8 cellular contexts compared by ENCODE assay signal in the genomic region with DNA sequence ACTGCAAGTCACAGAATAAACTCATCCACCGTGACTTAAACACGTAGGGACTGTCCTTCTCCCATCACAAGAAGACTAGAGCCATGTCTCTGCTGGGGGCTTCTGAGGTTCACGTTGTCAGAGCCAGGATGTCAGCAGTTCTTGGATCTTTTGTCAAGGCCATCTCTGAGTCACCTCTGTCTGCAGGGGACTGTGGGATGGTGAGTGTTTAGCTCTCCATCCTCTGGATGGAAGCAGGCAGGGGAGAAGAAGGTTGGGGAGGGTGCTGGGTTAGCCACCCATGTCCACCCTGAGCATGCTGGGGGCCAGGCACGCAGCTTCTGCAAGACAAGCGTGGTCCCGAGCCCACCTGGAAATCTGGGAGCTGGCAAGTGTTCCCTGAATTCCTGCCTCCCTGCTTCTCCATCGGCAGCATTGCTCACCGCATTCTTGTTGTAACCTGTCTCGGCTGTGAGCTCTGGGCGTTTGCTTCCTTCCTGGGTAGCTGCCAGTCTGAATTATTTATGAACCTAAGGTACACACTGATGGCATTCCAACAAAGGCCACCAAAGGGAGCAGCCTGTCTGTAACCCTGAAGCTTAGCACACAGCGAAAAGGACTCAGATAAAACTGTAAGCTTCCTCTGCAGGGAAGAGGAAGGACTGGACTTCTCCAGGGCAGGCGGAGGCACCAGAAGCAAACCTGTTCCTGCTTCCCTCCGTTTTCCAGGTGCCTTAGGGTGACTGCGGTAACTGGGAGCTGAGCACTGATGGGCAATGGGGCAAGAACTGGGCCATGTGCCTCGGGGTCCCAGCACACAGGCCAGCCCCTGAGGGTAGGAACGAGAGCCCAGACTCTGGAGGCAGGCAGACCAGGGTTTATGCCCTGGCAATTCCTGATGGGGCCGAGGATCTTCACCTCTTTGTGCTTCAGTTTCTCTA.
DNase-seq lines count a peak whose midpoint lies in the region; ATAC-seq, FAIRE-seq and TF ChIP-seq lines count a peak whose summit lies in the region.

No MANE protein-coding gene starts in this region.

- peak overlapping the region; percentile 98 for H3K27ac ChIP-seq in hepatocyte
- H3K27ac ChIP-seq in smooth muscle cell (ENCODE audit: low read depth) = peak overlapping the region; percentile 81
- H3K27ac ChIP-seq in adrenal gland = peak overlapping the region in 2 of 5 donors; percentile 73 to 92

- TF ChIP-seq POLR2A in adrenal gland (IDR thresholded peaks at IDR 0.05) = no peak

- H3K9me3 ChIP-seq in hepatocyte (ENCODE audit: low read depth) (no peaks in the 10 kb centered on the region), smooth muscle cell (replicated peaks; ENCODE audit: low read depth) (no peaks in the 10 kb centered on the region), adrenal gland (replicated peaks in 1 of 3) (no peaks in the 10 kb centered on the region)

- no peak for ATAC-seq in GM18907 (IDR thresholded peaks at IDR 0.05; ENCODE audit: unreplicated experiment)

- peaks cover 5% of the 10 kb centered on the region for H3F3A ChIP-seq in smooth muscle cell (ENCODE audit: low read depth)

- H3K9me2 ChIP-seq in hepatocyte (replicated peaks; ENCODE audit: insufficient read depth) = no peaks in the 10 kb centered on the region

- peak; percentile 89 for FAIRE-seq in RCC 7860 (lab: Jason Lieb, UNC)

- DNase-seq in HT1080 (ENCODE audit: low read depth) (peak; percentile 60), RCC 7860 (ENCODE audit: low spot score) (peak; percentile 95), hepatocyte (ENCODE audit: low spot score) (peak; percentile 83), smooth muscle cell (lab: John Stamatoyannopoulos, UW; ENCODE audit: unreplicated experiment) (no peak), adrenal gland (no peak), hippocampal formation (lab: John Stamatoyannopoulos, UW) (no peak)
- no peak for DNase-seq in effector CD8-positive, alpha-beta T cell (lab: John Stamatoyannopoulos, UW)

- no peak overlapping the region for H3K4me3 ChIP-seq in hepatocyte
- H3K4me3 ChIP-seq in smooth muscle cell = no peak overlapping the region
- no peak overlapping the region for H3K4me3 ChIP-seq in adrenal gland

- H3K79me2 ChIP-seq in hepatocyte (no peaks in the 10 kb centered on the region), smooth muscle cell (ENCODE audit: low read depth) (no peaks in the 10 kb centered on the region)

- TF ChIP-seq CTCF in hepatocyte (IDR thresholded peaks at IDR 0.05; ENCODE audit: poor library complexity) (no peak), smooth muscle cell (IDR thresholded peaks at IDR 0.05; ENCODE audit: borderline replicate concordance, insufficient read depth, poor library complexity, severe bottlenecking) (no peak), adrenal gland (IDR thresholded peaks at IDR 0.05) (no peak)

- peaks cover 18% of the 10 kb centered on the region for H3K4me1 ChIP-seq in hepatocyte (ENCODE audit: insufficient read depth)
- no peaks in the 10 kb centered on the region for H3K4me1 ChIP-seq in smooth muscle cell (ENCODE audit: low read depth)
- peaks cover 0 to 3% of the 10 kb centered on the region in 2 donors for H3K4me1 ChIP-seq in adrenal gland (replicated peaks in 1 of 2)

- H4K20me1 ChIP-seq in hepatocyte (ENCODE audit: insufficient read depth, poor library complexity, severe bottlenecking) = no peaks in the 10 kb centered on the region
- no peaks in the 10 kb centered on the region for H4K20me1 ChIP-seq in smooth muscle cell (ENCODE audit: low read depth)

- intact Hi-C loops in adrenal gland (cut with DNase I) = no loop called here

- no peaks in the 10 kb centered on the region for H3K36me3 ChIP-seq in hepatocyte (replicated peaks; ENCODE audit: insufficient read depth, low read depth)
- no peaks in the 10 kb centered on the region for H3K36me3 ChIP-seq in smooth muscle cell (ENCODE audit: low read depth)
- no peaks in the 10 kb centered on the region for H3K36me3 ChIP-seq in adrenal gland (replicated peaks in 1 of 2)

- H3K9ac ChIP-seq in smooth muscle cell (ENCODE audit: low read depth) = peak overlapping the region; percentile 67

- H3K27me3 ChIP-seq in hepatocyte (no peaks in the 10 kb centered on the region), smooth muscle cell (ENCODE audit: low read depth) (no peaks in the 10 kb centered on the region), adrenal gland (peaks cover 3% of the 10 kb centered on the region)

- H3K4me2 ChIP-seq in hepatocyte (peak overlapping the region; percentile 67), smooth muscle cell (peak overlapping the region; percentile 68)

- H2AFZ ChIP-seq in hepatocyte (no peak overlapping the region), smooth muscle cell (ENCODE audit: low read depth) (peak overlapping the region; percentile 29)

- 58% methylated on average over 17 of the region's 17 CpGs for WGBS in hepatocyte (ENCODE audit: low lambda C conversion rate, missing lambda C conversion rate)
- WGBS in smooth muscle cell (ENCODE audit: low lambda C conversion rate) = 58% methylated on average over 17 of the region's 17 CpGs
- 44 to 60% (median 44%) methylated on average over 16 to 17 of the region's 17 CpGs for WGBS in adrenal gland, 4 donors

Comparison
In these comparisons a context has a peak if more than half of its experiments do, and no peak if none do; other contexts are left out.
1. DNase-seq: peak in HT1080 (single experiment), RCC 7860 (single experiment) and hepatocyte (single experiment); none in smooth muscle cell (single experiment), adrenal gland (0 of 7), effector CD8-positive, alpha-beta T cell (single experiment) and hippocampal formation (0 of 2).